11 cellular contexts compared by ENCODE assay signal in the genomic region with DNA sequence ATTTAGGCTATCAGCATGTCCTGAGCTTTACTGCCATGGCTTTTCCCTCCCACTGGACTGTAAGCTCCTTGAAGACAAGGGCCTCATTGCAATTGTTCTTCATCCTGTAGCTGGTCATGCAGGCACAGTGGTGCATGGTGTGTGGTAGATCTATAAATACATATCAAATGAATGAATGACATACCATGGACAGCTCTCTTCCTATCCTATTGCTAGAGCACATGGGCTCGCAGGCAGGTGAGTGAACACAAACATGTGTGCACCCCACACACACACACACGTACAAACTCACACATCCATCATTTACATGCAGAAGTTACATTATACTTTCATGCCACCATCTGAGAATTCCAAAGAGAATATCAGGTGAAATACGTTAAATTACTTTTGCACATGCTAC.
DNase-seq lines count a peak whose midpoint lies in the region; ATAC-seq and TF ChIP-seq lines count a peak whose summit lies in the region.
"Had no signal": no experiment of that assay in that cellular context is flagged by ENCODE, and none has a peak within 500 bp of the region (broad histone marks: within the 10 kb centered on the region; RNA-seq: fewer than 3 reads in every experiment).

No MANE protein-coding gene starts in this region.

- peaks cover 27% of the 10 kb centered on the region for H3K4me1 ChIP-seq in CD4-positive, CD25-positive, alpha-beta regulatory T cell (ENCODE audit: control insufficient read depth, insufficient read depth, low read length, poor library complexity, severe bottlenecking)
- peaks cover 55% of the 10 kb centered on the region for H3K4me1 ChIP-seq in GM23248 (ENCODE audit: insufficient read depth)
- H3K4me1 ChIP-seq: gastroesophageal sphincter had no signal

- in situ Hi-C loops in GM23248 (cut with MboI): loop anchor here (25.0 kb wide), 2 partner anchors 335 to 615 kb away; no protein-coding TSS in a partner anchor

- peaks cover 0 to 1% (median 0%) of the 10 kb centered on the region in 7 donors for H3K9me3 Mint-ChIP-seq in CD4-positive, CD25-positive, alpha-beta regulatory T cell

- H3K27ac Mint-ChIP-seq in CD4-positive, CD25-positive, alpha-beta regulatory T cell: peak overlapping the region in 2 of 3 donors; percentile 75 to 80
- H3K27ac Mint-ChIP-seq: WTC11 had no signal

- no peak for TF ChIP-seq CTCF in SU-DHL-6 (IDR thresholded peaks at IDR 0.05; ENCODE audit: insufficient read depth, low read length, poor library complexity, severe bottlenecking)

- H3K4me3 Mint-ChIP-seq in CD4-positive, CD25-positive, alpha-beta regulatory T cell: peak overlapping the region; percentile 0 to 4 (median 1)
- H3K4me3 Mint-ChIP-seq: WTC11 had no signal

- no peak for ATAC-seq in CD4-positive, CD25-positive, alpha-beta regulatory T cell (ENCODE audit: low read depth in 2 of 2)
- ATAC-seq: gastroesophageal sphincter, WTC11 had no signal

- H3K27me3 ChIP-seq in CD4-positive, CD25-positive, alpha-beta regulatory T cell (ENCODE audit: control insufficient read depth, insufficient read depth, low read length): no peaks in the 10 kb centered on the region
- H3K27me3 ChIP-seq in GM23248 (replicated peaks; ENCODE audit: insufficient read depth) (no peaks in the 10 kb centered on the region), SU-DHL-6 (ENCODE audit: low read length) (no peaks in the 10 kb centered on the region)
- H3K27me3 ChIP-seq: gastroesophageal sphincter had no signal

- peak overlapping the region; percentile 47 for H3K4me3 ChIP-seq in CD4-positive, CD25-positive, alpha-beta regulatory T cell (ENCODE audit: low read depth, low read length)
- H3K4me3 ChIP-seq in GM23248: no peak overlapping the region
- H3K4me3 ChIP-seq in SU-DHL-6 (ENCODE audit: insufficient read depth, low read length, poor library complexity, severe bottlenecking): no peak overlapping the region
- H3K4me3 ChIP-seq: gastroesophageal sphincter had no signal

- H3K9ac ChIP-seq in GM23248: no peak overlapping the region
- peak overlapping the region; percentile 19 for H3K9ac ChIP-seq in SU-DHL-6 (ENCODE audit: low read length)

- H3K9me3 ChIP-seq in CD4-positive, CD25-positive, alpha-beta regulatory T cell (ENCODE audit: control insufficient read depth in 2 of 2, low read length in 2 of 2): no peaks in the 10 kb centered on the region
- H3K9me3 ChIP-seq in GM23248 (ENCODE audit: low read depth) (no peaks in the 10 kb centered on the region), SU-DHL-6 (ENCODE audit: insufficient read depth, low read length) (no peaks in the 10 kb centered on the region)
- H3K9me3 ChIP-seq: gastroesophageal sphincter had no signal

- H3K79me2 ChIP-seq in GM23248 (ENCODE audit: insufficient read depth) (no peaks in the 10 kb centered on the region), SU-DHL-6 (ENCODE audit: insufficient read depth, low read length) (no peaks in the 10 kb centered on the region)

- H3K4me2 ChIP-seq in GM23248 (ENCODE audit: unreplicated experiment) (no peak overlapping the region), SU-DHL-6 (ENCODE audit: low read depth, low read length, poor library complexity, severe bottlenecking) (peak overlapping the region; percentile 48)

- no peaks in the 10 kb centered on the region for H3K9me2 ChIP-seq in GM23248 (ENCODE audit: insufficient read depth)
- H3K9me2 ChIP-seq in SU-DHL-6 (replicated peaks; ENCODE audit: insufficient read depth, low read length): no peaks in the 10 kb centered on the region

- peak in 2 of 3 donors; percentile 15 to 16 for DNase-seq in CD4-positive, CD25-positive, alpha-beta regulatory T cell
- peak; percentile 18 for DNase-seq in GM23248
- DNase-seq in kidney tubule cell (ENCODE audit: low spot score): peak; percentile 26
- no peak for DNase-seq in SIG-M5 (lab: John Stamatoyannopoulos, UW)
- no peak for DNase-seq in NCI-H2029 (lab: John Stamatoyannopoulos, UW)
- no peak for DNase-seq in pons (ENCODE audit: low spot score)
- no peak for DNase-seq in SKM-1 (lab: John Stamatoyannopoulos, UW; ENCODE audit: unreplicated experiment)
- DNase-seq: H7 had no signal

- H3K27ac ChIP-seq in CD4-positive, CD25-positive, alpha-beta regulatory T cell (ENCODE audit: insufficient read depth, low read length, poor library complexity, severe bottlenecking): no peak overlapping the region
- H3K27ac ChIP-seq in GM23248 (no peak overlapping the region), SU-DHL-6 (ENCODE audit: low read depth, low read length) (0 out of 2 replicates have a peak overlapping the region, but pooled peaks have one; percentile 21)
- H3K27ac ChIP-seq: gastroesophageal sphincter had no signal

- no peaks in the 10 kb centered on the region for H3K36me3 Mint-ChIP-seq in CD4-positive, CD25-positive, alpha-beta regulatory T cell
- H3K36me3 Mint-ChIP-seq: WTC11 had no signal

- H3K27me3 Mint-ChIP-seq in CD4-positive, CD25-positive, alpha-beta regulatory T cell: peaks cover 9% of the 10 kb centered on the region

- peaks cover 22 to 34% (median 28%) of the 10 kb centered on the region in 4 donors for H3K4me1 Mint-ChIP-seq in CD4-positive, CD25-positive, alpha-beta regulatory T cell

- H3F3A ChIP-seq in GM23248 (ENCODE audit: insufficient read depth) (peaks cover 43% of the 10 kb centered on the region), SU-DHL-6 (ENCODE audit: insufficient read depth) (peaks cover 11% of the 10 kb centered on the region)

- no peaks in the 10 kb centered on the region for H4K20me1 ChIP-seq in GM23248 (ENCODE audit: insufficient read depth)
- no peaks in the 10 kb centered on the region for H4K20me1 ChIP-seq in SU-DHL-6 (ENCODE audit: low read depth, low read length)

- no peaks in the 10 kb centered on the region for H3K36me3 ChIP-seq in CD4-positive, CD25-positive, alpha-beta regulatory T cell (ENCODE audit: control insufficient read depth, insufficient read depth, low read length)
- H3K36me3 ChIP-seq in GM23248 (ENCODE audit: low read depth) (no peaks in the 10 kb centered on the region), SU-DHL-6 (ENCODE audit: low read length) (no peaks in the 10 kb centered on the region)
- H3K36me3 ChIP-seq: gastroesophageal sphincter had no signal

- WGBS in GM23248 (ENCODE audit: low coverage in 1 of 2, low lambda C conversion rate in 2 of 2, missing lambda C conversion rate in 2 of 2), 2 experiments: 100% methylated on average over 3 of the region's 3 CpGs

- H2AFZ ChIP-seq in GM23248: no peak overlapping the region
- H2AFZ ChIP-seq in SU-DHL-6 (ENCODE audit: low read depth, low read length, severe bottlenecking): peak overlapping the region; percentile 84

Comparison
In these comparisons a context has a peak if more than half of its experiments do, and no peak if none do; other contexts are left out.
1. DNase-seq: peak in CD4-positive, CD25-positive, alpha-beta regulatory T cell (2 of 3), GM23248 (single experiment) and kidney tubule cell (single experiment); none in SIG-M5 (single experiment), NCI-H2029 (single experiment), pons (single experiment) and SKM-1 (single experiment).